8 cellular contexts compared by ENCODE assay signal in genomic region chr9:85940832-85941616, GRCh38.
A peak's percentile ranks its signal among the peaks of the same experiment; 100 is the strongest.
DNase-seq lines count a peak whose midpoint lies in the region; ATAC-seq lines count a peak whose summit lies in the region.

Gene NAA35 (plus strand): TSS chr9:85941146. CDS start chr9:85942160, 1,014 bp downstream.

- peak within 1 kb of the TSS; percentile 100 for H3K4me3 ChIP-seq in BLaER1

- ATAC-seq in GM19351 (IDR thresholded peaks at IDR 0.05; ENCODE audit: unreplicated experiment), result peak; percentile 84
- ATAC-seq in HG03521 (IDR thresholded peaks at IDR 0.05; ENCODE audit: unreplicated experiment), result peak; percentile 83

- peak within 1 kb of the TSS; percentile 96 for H3K9ac ChIP-seq in BLaER1

- H3K4me2 ChIP-seq in BLaER1, result peak within 1 kb of the TSS; percentile 90

- peaks cover 27% of the 10 kb centered on the region for H3K36me3 ChIP-seq in BLaER1

- H3K4me1 ChIP-seq in BLaER1, result peaks cover 47% of the 10 kb centered on the region

- peak within 1 kb of the TSS; percentile 92 for H3K27ac ChIP-seq in BLaER1

- peaks cover 44% of the 10 kb centered on the region for H4K20me1 ChIP-seq in BLaER1

- DNase-seq in NCI-H748 (lab: John Stamatoyannopoulos, UW; ENCODE audit: unreplicated experiment) (peak; percentile 98), cortex of kidney (lab: John Stamatoyannopoulos, UW) (peak; percentile 94), left kidney (ENCODE audit: low read depth, low spot score) (peak; percentile 99)
- DNase-seq in activated CD4-positive, alpha-beta T cell treated with anti-CD3 and anti-CD28 coated beads, Interleukin-2, amount 50 U/mL, for 1 hour, result peak; percentile 99
- peak; percentile 99 for DNase-seq in stimulated activated CD4-positive, alpha-beta T cell treated with anti-CD3 and anti-CD28 coated beads, Interleukin-2, amount 100 ng/mL, for 24 hours

- H3K9me3 ChIP-seq in BLaER1, result no peaks in the 10 kb centered on the region

- no peaks in the 10 kb centered on the region for H3K27me3 ChIP-seq in BLaER1

Comparison
In these comparisons a context has a peak if more than half of its experiments do, and no peak if none do; other contexts are left out.
1. Peak in every context shown above with its lines: DNase-seq, ATAC-seq, H3K4me3 ChIP-seq and H3K27ac ChIP-seq.